ENCODE assay signal across 36 cellular contexts in genomic region chr10:974785-975074, GRCh38. TPM values are rescaled to one million over a fixed set of nuclear protein-coding genes. Genes with fewer than 3 reads are reported as not detected.
DNase-seq lines count a peak whose midpoint lies in the region; ATAC-seq, FAIRE-seq and TF ChIP-seq lines count a peak whose summit lies in the region.
"Had no signal": no experiment of that assay in that cellular context is flagged by ENCODE, and none has a peak within 500 bp of the region (broad histone marks: within the 10 kb centered on the region; RNA-seq: fewer than 3 reads in every experiment).

No MANE protein-coding gene starts in this region.

- no peak for TF ChIP-seq EP300 in GM12878 (IDR thresholded peaks at IDR 0.05; ENCODE audit: borderline replicate concordance in 1 of 2, control insufficient read depth in 1 of 2, low read depth in 2 of 2, low read length in 2 of 2)

- H3K79me2 ChIP-seq in GM12878 (ENCODE audit: control insufficient read depth, insufficient read depth, low read length), result no peaks in the 10 kb centered on the region

- H3K36me3 ChIP-seq in Caco-2 (ENCODE audit: control insufficient read depth, insufficient read depth, low read length) (peaks cover 2% of the 10 kb centered on the region; the same call in 1 of the 2 replicates), GM12878 (ENCODE audit: control insufficient read depth in 2 of 2, insufficient read depth in 2 of 2, low read length in 1 of 2) (no peaks in the 10 kb centered on the region), ascending aorta (peaks cover 0 to under 1% of the 10 kb centered on the region in 2 donors)
- H3K36me3 ChIP-seq: breast epithelium had no signal

- peak; percentile 25 for DNase-seq in NCI-H146 treated with DMSO at 0.1 percent for 48 hours (lab: John Stamatoyannopoulos, UW; ENCODE audit: unreplicated experiment)
- no peak for DNase-seq in NCI-H146 (lab: John Stamatoyannopoulos, UW)
- no peak for DNase-seq in Caco-2
- DNase-seq in GM12878 (ENCODE audit: low read depth, low spot score), result no peak
- peak; percentile 48 for DNase-seq in posterior vena cava (ENCODE audit: low spot score)
- DNase-seq in ascending aorta (ENCODE audit: low spot score in 2 of 2), result no peak
- DNase-seq: activated CD4-positive, alpha-beta T cell treated with anti-CD3 and anti-CD28 coated beads for 36 hours; activated CD8-positive, alpha-beta memory T cell treated with anti-CD3 and anti-CD28 coated beads, Interleukin-2, amount 50 U/mL, for 48 hours; activated CD8-positive, alpha-beta T cell treated with anti-CD3 and anti-CD28 coated beads for 36 hours; activated naive CD4-positive, alpha-beta T cell treated with anti-CD3 and anti-CD28 coated beads, Interleukin-2, amount 50 U/mL, for 16 hours; amniotic stem cell; CD4-positive, CD25-positive, alpha-beta regulatory T cell; effector CD4-positive, alpha-beta T cell; immature natural killer cell; KBM-7; left colon; midbrain; naive thymus-derived CD8-positive, alpha-beta T cell; NCI-H1092 treated with DMSO at 0.1 percent for 48 hours; occipital lobe; stimulated activated naive B cell treated with anti-CD40 and anti-IgM and Interleukin-4, amounts not matched to agents 10 μg/mL and 1 μg/mL and 100 μg/mL, for 72 hours; T1000 had no signal

- intact Hi-C loops in Caco-2 (cut with micrococcal nuclease; ENCODE audit: unreplicated experiment), result loop anchor here (1.0 kb wide), 2 partner anchors 10 to 43 kb away; partner anchors contain the start of gene LARP4B
- intact Hi-C loops in GM12878 (cut with micrococcal nuclease; ENCODE audit: unreplicated experiment), result loop anchor here (1.0 to 2.0 kb wide), 2 partner anchors 14 to 64 kb away; partner anchors contain the start of gene GTPBP4
- intact Hi-C loops in posterior vena cava (cut with DNase I), result no loop called here
- intact Hi-C loops in ascending aorta (cut with DNase I), result no loop called here

- no peak overlapping the region; the same call in 1 of the 2 replicates for H2AFZ ChIP-seq in GM12878 (ENCODE audit: control insufficient read depth, low read depth, low read length)

- peak; percentile 28; the same call in 2 of the 3 replicates for ATAC-seq in GM12878
- ATAC-seq in GM18498 (IDR thresholded peaks at IDR 0.05; ENCODE audit: unreplicated experiment), result no peak
- ATAC-seq in HG02763 (IDR thresholded peaks at IDR 0.05; ENCODE audit: unreplicated experiment), result no peak
- ATAC-seq: activated CD4-positive, alpha-beta T cell treated with anti-CD3 and anti-CD28 coated beads for 36 hours; activated CD8-positive, alpha-beta T cell treated with anti-CD3 and anti-CD28 coated beads for 36 hours; left colon; naive thymus-derived CD8-positive, alpha-beta T cell had no signal

- TF ChIP-seq CTCF in Caco-2 (IDR thresholded peaks at IDR 0.05; ENCODE audit: insufficient read depth in 1 of 2, low read depth in 1 of 2, low read length in 1 of 2, severe bottlenecking in 1 of 2, unreplicated experiment in 1 of 2) (no peak), GM12878 (IDR thresholded peaks at IDR 0.05 in 2 of 3, conservative IDR thresholded peaks at IDR 0.05 in 1 of 3; ENCODE audit: control insufficient read depth in 2 of 3, extremely low read depth in 1 of 3, insufficient read depth in 1 of 3, low read depth in 3 of 3, low read length in 3 of 3) (no peak), ascending aorta (IDR thresholded peaks at IDR 0.05) (no peak)

- H3K27me3 Mint-ChIP-seq in Caco-2 (ENCODE audit: insufficient read depth, unreplicated experiment), result no peaks in the 10 kb centered on the region

- H3K4me1 Mint-ChIP-seq in Caco-2 (ENCODE audit: low read depth, unreplicated experiment), result peaks cover 52% of the 10 kb centered on the region
- H3K4me1 Mint-ChIP-seq: activated CD4-positive, alpha-beta T cell treated with anti-CD3 and anti-CD28 coated beads for 36 hours; CD4-positive, CD25-positive, alpha-beta regulatory T cell; immature natural killer cell; naive thymus-derived CD8-positive, alpha-beta T cell had no signal

- SMC1A ChIA-PET in GM12878 (lab: Charles Lee; ENCODE audit: uncharacterized antibody, unreplicated experiment), result interaction anchor here (1.6 to 2.5 kb wide), 2 partner anchors 12 to 62 kb away, joined by 7 to 25 read pairs; partner anchors contain the start of gene GTPBP4

- BruUV-seq in Caco-2 (replicated peaks; lab: Mats Ljungman, UMichigan) (no TSS peak), GM12878 (replicated peaks; lab: Mats Ljungman, UMichigan) (no TSS peak)

- H3K4me3 Mint-ChIP-seq in Caco-2 (ENCODE audit: unreplicated experiment), result peak overlapping the region; percentile 61
- H3K4me3 Mint-ChIP-seq: activated CD4-positive, alpha-beta T cell treated with anti-CD3 and anti-CD28 coated beads for 36 hours; activated CD8-positive, alpha-beta T cell treated with anti-CD3 and anti-CD28 coated beads for 36 hours; CD4-positive, CD25-positive, alpha-beta regulatory T cell; immature natural killer cell; stimulated activated naive B cell treated with anti-CD40 and anti-IgM and Interleukin-4, amounts not matched to agents 10 μg/mL and 1 μg/mL and 100 μg/mL, for 72 hours had no signal

- H3K4me1 ChIP-seq in Caco-2, result peaks cover 55% of the 10 kb centered on the region
- peaks cover 19% of the 10 kb centered on the region for H3K4me1 ChIP-seq in GM12878 (ENCODE audit: control insufficient read depth, insufficient read depth, low read length)
- no peaks in the 10 kb centered on the region for H3K4me1 ChIP-seq in ascending aorta
- H3K4me1 ChIP-seq: breast epithelium had no signal

- no peak for TF ChIP-seq POLR2A in GM12878 (IDR thresholded peaks at IDR 0.05; ENCODE audit: low read depth, low read length)

- H3K27me3 ChIP-seq in Caco-2 (replicated peaks; ENCODE audit: control insufficient read depth, insufficient read depth, low read length) (no peaks in the 10 kb centered on the region), GM12878 (replicated peaks in 1 of 2; ENCODE audit: control insufficient read depth in 2 of 2, insufficient read depth in 2 of 2, low read length in 1 of 2) (no peaks in the 10 kb centered on the region), ascending aorta (no peaks in the 10 kb centered on the region)
- H3K27me3 ChIP-seq: breast epithelium had no signal

- 88% methylated on average over 5 of the region's 5 CpGs for WGBS in GM12878 (ENCODE audit: insufficient coverage, insufficient replicate concordance, low lambda C conversion rate, missing lambda C conversion rate)

- TF ChIP-seq RAD21 in GM12878 (IDR thresholded peaks at IDR 0.05; ENCODE audit: insufficient read depth, low read depth, low read length), result no peak

- in situ Hi-C loops in GM12878 (cut with MboI), result no loop called here

- H3K27ac ChIP-seq in GM12878 (ENCODE audit: control insufficient read depth, insufficient read depth), result peak overlapping the region; percentile 41
- H3K27ac ChIP-seq in ascending aorta, result no peak overlapping the region
- H3K27ac ChIP-seq: breast epithelium, epithelial cell of prostate, VCaP had no signal

- FAIRE-seq in GM12878 (lab: Jason Lieb, UNC), result no peak
- FAIRE-seq: A204.1, colon, GM12891, HTR-8/SVneo had no signal

- H3K9ac ChIP-seq in GM12878 (ENCODE audit: control insufficient read depth, insufficient read depth, low read length), result no peak overlapping the region; the same call in 1 of the 2 replicates

- no peak overlapping the region for H3K4me2 ChIP-seq in GM12878 (ENCODE audit: control insufficient read depth, insufficient read depth)

- H3K4me3 ChIP-seq in Caco-2 (ENCODE audit: low read depth, low read length) (no peak overlapping the region), GM12878 (no peak overlapping the region), ascending aorta (no peak overlapping the region)
- H3K4me3 ChIP-seq: breast epithelium had no signal

- peaks cover 21% of the 10 kb centered on the region for H3K9me3 Mint-ChIP-seq in Caco-2 (ENCODE audit: unreplicated experiment)

- RAD21 ChIA-PET in GM12878 (lab: Charles Lee; ENCODE audit: unreplicated experiment), result interaction anchor here (1.0 to 2.2 kb wide), 5 partner anchors 8 to 69 kb away, joined by 3 to 8 read pairs (median 4); no protein-coding TSS in a partner anchor

- H4K20me1 ChIP-seq in GM12878 (ENCODE audit: control insufficient read depth, insufficient read depth), result no peaks in the 10 kb centered on the region

- POLR2A ChIA-PET in Caco-2 (lab: Charles Lee), result interaction anchor here (2.0 to 2.3 kb wide), 4 partner anchors 9 to 43 kb away, joined by 13 to 27 read pairs (median 22); partner anchors contain the start of genes GTPBP4 and LARP4B
- POLR2A ChIA-PET in GM12878 (lab: Charles Lee), result interaction anchor here (0.9 to 3.6 kb wide), 5 partner anchors 12 to 62 kb away, joined by 3 to 23 read pairs (median 6); partner anchors contain the start of genes GTPBP4 and LARP4B

- H3K27ac Mint-ChIP-seq in Caco-2 (ENCODE audit: unreplicated experiment), result peak overlapping the region; percentile 89
- H3K27ac Mint-ChIP-seq: activated CD4-positive, alpha-beta T cell treated with anti-CD3 and anti-CD28 coated beads for 36 hours; activated CD8-positive, alpha-beta T cell treated with anti-CD3 and anti-CD28 coated beads for 36 hours; CD4-positive, CD25-positive, alpha-beta regulatory T cell; immature natural killer cell; naive thymus-derived CD8-positive, alpha-beta T cell; stimulated activated naive B cell treated with anti-CD40 and anti-IgM and Interleukin-4, amounts not matched to agents 10 μg/mL and 1 μg/mL and 100 μg/mL, for 72 hours had no signal

- CTCF ChIA-PET in Caco-2 (lab: Charles Lee), result interaction anchor here (2.7 kb wide), 1 partner anchor 12 kb away, joined by 14 read pairs; no protein-coding TSS in a partner anchor
- CTCF ChIA-PET in GM12878 (lab: Yijun Ruan, JAX), result interaction anchor here (1.1 to 2.0 kb wide), 2 partner anchors 13 to 62 kb away, joined by 3 to 6 read pairs; partner anchors contain the start of gene GTPBP4

- peaks cover 59% of the 10 kb centered on the region for H3K36me3 Mint-ChIP-seq in Caco-2 (ENCODE audit: insufficient read depth, unreplicated experiment)
- H3K36me3 Mint-ChIP-seq: CD4-positive, CD25-positive, alpha-beta regulatory T cell had no signal

- H3K9me3 ChIP-seq in Caco-2, result peaks cover 19% of the 10 kb centered on the region
- H3K9me3 ChIP-seq in GM12878 (replicated peaks; ENCODE audit: control insufficient read depth, insufficient read depth, low read length), result peaks cover 10% of the 10 kb centered on the region; the same call in 2 of the 3 replicates
- H3K9me3 ChIP-seq in ascending aorta, result peaks cover 11 to 18% of the 10 kb centered on the region in 2 donors

RNA-seq across cellular contexts. Expression of gene GTPBP4, which starts 13.5 kb away (rescaled TPM):
- total RNA-seq in Caco-2 (2022), result 175 and 202 TPM in 2 replicates
- total RNA-seq in GM12878 (2013; cell fraction: nucleolus; rRNA removed), result 89.9 and 93.0 TPM in 2 replicates
- 58.5 and 64.6 TPM in 2 replicates for total RNA-seq in GM12878 (2014; rRNA removed)
- 88.7 and 89.6 TPM in 2 replicates for total RNA-seq in GM12878 (2014; rRNA removed; fragmentation: Illumina TruSeq; extraction: Trizol)
- 82.2 and 93.9 TPM in 2 replicates for total RNA-seq in GM12878 (2021)
- 24.6 TPM for polyA plus RNA-seq in GM12878 (2011; ENCODE audit: low read depth)
- 62.0 and 68.8 TPM in 2 replicates for polyA plus RNA-seq in GM12878 (2011; rRNA removed)
- 23.3 and 23.5 TPM in 2 replicates for polyA plus RNA-seq in GM12878 (2011; cell fraction: cytosol; rRNA removed)
- 45.3 and 63.4 TPM in 2 replicates for polyA plus RNA-seq in GM12878 (2011; cell fraction: nucleus; rRNA removed)
- 37.8 and 48.2 TPM in 2 replicates for polyA plus RNA-seq in GM12878 (2012)
- polyA plus RNA-seq in GM12878 (2014; fragmentation: Illumina TruSeq; extraction: Trizol), result 74.9 and 99.3 TPM in 2 replicates
- polyA plus RNA-seq in GM12878 (2014; fragmentation: Nextera tagmentation; extraction: Ambion mirVana), result 10 to 100 TPM; 60.3 to 68.0 TPM
- 61.7 and 66.3 TPM in 2 replicates for polyA plus RNA-seq in GM12878 (2014; rRNA removed)
- 100 to 1,000 TPM; 115 to 118 TPM for polyA plus RNA-seq in GM12878 (2016; fragmentation: Nextera tagmentation; extraction: Ambion mirVana)
- polyA minus RNA-seq in GM12878 (2011; rRNA and poly(A)+ RNA removed), result 34.4 and 44.0 TPM in 2 replicates
- polyA minus RNA-seq in GM12878 (2011; cell fraction: cytosol; rRNA and poly(A)+ RNA removed), result 9.5 and 14.7 TPM in 2 replicates
- polyA minus RNA-seq in GM12878 (2011; cell fraction: nucleus; rRNA and poly(A)+ RNA removed), result 28.4 and 54.9 TPM in 2 replicates
- total RNA-seq in posterior vena cava, result 10 to 100 TPM; 35.3 to 42.3 TPM
- 9.0 TPM for total RNA-seq in ascending aorta

RNA-seq across cellular contexts. Expression of gene LARP4B, which starts 43.2 kb away (rescaled TPM):
- total RNA-seq in Caco-2 (2022), result 230 and 235 TPM in 2 replicates
- 249 and 268 TPM in 2 replicates for total RNA-seq in GM12878 (2013; cell fraction: nucleolus; rRNA removed)
- total RNA-seq in GM12878 (2014; rRNA removed), result 47.6 and 50.2 TPM in 2 replicates
- 29.8 and 30.1 TPM in 2 replicates for total RNA-seq in GM12878 (2014; rRNA removed; fragmentation: Illumina TruSeq; extraction: Trizol)
- total RNA-seq in GM12878 (2021), result 109 and 119 TPM in 2 replicates
- polyA plus RNA-seq in GM12878 (2011; ENCODE audit: low read depth), result 11.3 TPM
- polyA plus RNA-seq in GM12878 (2011; rRNA removed), result 49.2 and 65.8 TPM in 2 replicates
- 42.1 and 45.3 TPM in 2 replicates for polyA plus RNA-seq in GM12878 (2011; cell fraction: cytosol; rRNA removed)
- polyA plus RNA-seq in GM12878 (2011; cell fraction: nucleus; rRNA removed), result 116 and 127 TPM in 2 replicates
- polyA plus RNA-seq in GM12878 (2012), result 28.3 and 32.4 TPM in 2 replicates
- 32.1 and 38.9 TPM in 2 replicates for polyA plus RNA-seq in GM12878 (2014; fragmentation: Illumina TruSeq; extraction: Trizol)
- polyA plus RNA-seq in GM12878 (2014; fragmentation: Nextera tagmentation; extraction: Ambion mirVana), result 10 to 100 TPM; 10.5 to 12.1 TPM
- 51.0 and 53.5 TPM in 2 replicates for polyA plus RNA-seq in GM12878 (2014; rRNA removed)
- polyA plus RNA-seq in GM12878 (2016; fragmentation: Nextera tagmentation; extraction: Ambion mirVana), result 10 to 100 TPM; 21.6 to 39.9 TPM
- polyA minus RNA-seq in GM12878 (2011; rRNA and poly(A)+ RNA removed), result 91.2 and 92.1 TPM in 2 replicates
- 36.3 and 36.9 TPM in 2 replicates for polyA minus RNA-seq in GM12878 (2011; cell fraction: cytosol; rRNA and poly(A)+ RNA removed)
- polyA minus RNA-seq in GM12878 (2011; cell fraction: nucleus; rRNA and poly(A)+ RNA removed), result 69.2 and 120 TPM in 2 replicates
- 10 to 100 TPM; 49.6 to 57.8 TPM for total RNA-seq in posterior vena cava
- total RNA-seq in ascending aorta, result 31.6 TPM

RNA-seq across cellular contexts. Expression of gene IDI2, which starts 50.9 kb away (rescaled TPM):
- total RNA-seq in Caco-2 (2022) (not detected in 2 replicates), GM12878 (2014; rRNA removed) (not detected in 2 replicates), GM12878 (2014; rRNA removed; fragmentation: Illumina TruSeq; extraction: Trizol) (not detected in 2 replicates), GM12878 (2021) (not detected in 2 replicates), posterior vena cava (not detected), ascending aorta (not detected)
- not detected in 2 replicates for total RNA-seq in GM12878 (2013; cell fraction: nucleolus; rRNA removed)
- not detected for polyA plus RNA-seq in GM12878 (2011; ENCODE audit: low read depth)
- polyA plus RNA-seq in GM12878 (2011; rRNA removed) (not detected in 2 replicates), GM12878 (2014; fragmentation: Illumina TruSeq; extraction: Trizol) (0.06 TPM in 1 of 2 replicates, not detected in the other), GM12878 (2014; fragmentation: Nextera tagmentation; extraction: Ambion mirVana) (not detected), GM12878 (2014; rRNA removed) (not detected in 2 replicates), GM12878 (2016; fragmentation: Nextera tagmentation; extraction: Ambion mirVana) (not detected)
- polyA plus RNA-seq in GM12878 (2011; cell fraction: cytosol; rRNA removed), result not detected in 2 replicates
- polyA plus RNA-seq in GM12878 (2011; cell fraction: nucleus; rRNA removed), result not detected in 2 replicates
- polyA plus RNA-seq in GM12878 (2012), result not detected in 2 replicates
- polyA minus RNA-seq in GM12878 (2011; rRNA and poly(A)+ RNA removed), result not detected in 2 replicates
- not detected in 2 replicates for polyA minus RNA-seq in GM12878 (2011; cell fraction: cytosol; rRNA and poly(A)+ RNA removed)
- polyA minus RNA-seq in GM12878 (2011; cell fraction: nucleus; rRNA and poly(A)+ RNA removed), result not detected in 2 replicates
- total RNA-seq: activated CD4-positive, alpha-beta T cell treated with anti-CD3 and anti-CD28 coated beads for 36 hours; activated CD8-positive, alpha-beta T cell treated with anti-CD3 and anti-CD28 coated beads for 36 hours; breast epithelium; CD4-positive, CD25-positive, alpha-beta regulatory T cell; glomerular endothelial cell; H4; left colon; M059J; naive thymus-derived CD8-positive, alpha-beta T cell; occipital lobe; skeletal muscle tissue; urinary bladder had no signal
- polyA plus RNA-seq: CD4-positive, CD25-positive, alpha-beta regulatory T cell; naive thymus-derived CD8-positive, alpha-beta T cell; urinary bladder had no signal

Comparison
In these comparisons a context has a peak if more than half of its experiments do, and no peak if none do; other contexts are left out.
1. DNase-seq: peak in NCI-H146 treated with DMSO at 0.1 percent for 48 hours (single experiment) and posterior vena cava (single experiment); none in NCI-H146 (single experiment), Caco-2 (0 of 2), GM12878 (single experiment) and ascending aorta (0 of 2).
2. intact Hi-C loops: an anchor here in Caco-2 (1.0 kb wide) and GM12878 (1.0 to 2.0 kb wide); none called in posterior vena cava and ascending aorta.